In the genomic region with DNA sequence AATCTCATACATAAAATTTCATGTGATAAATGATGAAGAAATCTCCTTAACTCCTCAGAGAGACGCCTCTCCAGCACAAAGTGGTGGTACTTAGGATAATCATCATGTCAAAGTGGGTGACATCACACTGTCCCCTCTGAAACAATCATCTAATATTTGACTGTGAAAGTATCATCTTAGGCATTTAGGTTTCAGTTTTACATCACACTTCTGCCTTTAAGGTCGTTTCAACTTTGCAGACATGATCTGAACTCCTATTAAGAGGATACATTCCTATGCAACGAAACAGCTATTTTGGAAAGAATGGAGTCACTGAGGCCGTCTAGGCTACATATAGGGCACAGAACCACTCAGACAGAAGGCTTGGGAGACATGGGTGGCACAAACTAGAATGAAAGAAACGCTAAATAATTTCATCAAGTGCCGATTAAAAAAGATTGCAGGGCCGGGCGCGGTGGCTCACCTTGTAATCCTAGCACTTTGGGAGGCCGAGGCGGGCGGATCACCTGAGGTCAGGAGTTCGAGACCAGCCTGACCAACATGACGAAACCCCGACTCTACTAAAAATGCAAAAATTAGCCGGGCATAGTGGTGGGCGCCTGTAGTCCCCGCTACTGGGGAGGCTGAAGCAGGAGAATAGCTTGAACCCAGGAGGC, we compare ENCODE assay signal across 8 cellular contexts. TPM values are rescaled to one million over a fixed set of nuclear protein-coding genes. Genes with fewer than 3 reads are reported as not detected.
A peak's percentile ranks its signal among the peaks of the same experiment; 100 is the strongest.
DNase-seq lines count a peak whose midpoint lies in the region; ATAC-seq and TF ChIP-seq lines count a peak whose summit lies in the region.

No MANE protein-coding gene starts in this region.

- H4K20me1 ChIP-seq in IMR-90 (ENCODE audit: insufficient read depth, low read length), result peaks cover 38% of the 10 kb centered on the region

- H3K9me3 Mint-ChIP-seq in stimulated activated memory B cell treated with anti-CD40 and anti-IgM and Interleukin-4, amounts not matched to agents 10 μg/mL and 1 μg/mL and 100 μg/mL, for 72 hours, result no peaks in the 10 kb centered on the region

- H3K27ac ChIP-seq in IMR-90 (ENCODE audit: insufficient read depth, low read length), result peak overlapping the region; percentile 59
- H3K27ac ChIP-seq in dorsolateral prefrontal cortex, result peak overlapping the region in 26 of 59 donors; percentile 16 to 92 (median 85)

- dilution Hi-C loops in IMR-90 (cut with HindIII; ENCODE audit: low sequenced_read_pairs, unreplicated experiment), result no loop called here

- no peak overlapping the region for H2BK5ac ChIP-seq in IMR-90 (ENCODE audit: low read depth, low read length, poor library complexity, severe bottlenecking)

- no peak overlapping the region for H2BK15ac ChIP-seq in IMR-90 (ENCODE audit: low read depth, low read length)

- no peak overlapping the region; the same call in 1 of the 2 replicates for H2AK5ac ChIP-seq in IMR-90 (ENCODE audit: low read depth, low read length)

- H3K36me3 Mint-ChIP-seq in stimulated activated memory B cell treated with anti-CD40 and anti-IgM and Interleukin-4, amounts not matched to agents 10 μg/mL and 1 μg/mL and 100 μg/mL, for 72 hours, result peaks cover 34% of the 10 kb centered on the region

- peak overlapping the region; percentile 44 for H3K4me2 ChIP-seq in IMR-90 (ENCODE audit: low read depth, low read length)

- peak overlapping the region; percentile 35; the same call in 1 of the 2 replicates for H3K23ac ChIP-seq in IMR-90 (ENCODE audit: low read depth, low read length)

- in situ Hi-C loops in IMR-90 (cut with MboI; ENCODE audit: low sequenced_read_pairs) (loop anchor here (25.0 kb wide), 1 partner anchor 808 kb away; a partner anchor contains a TSS), G401 (cut with HindIII; ENCODE audit: low sequenced_read_pairs) (no loop called here)

- H3K9me1 ChIP-seq in IMR-90 (ENCODE audit: insufficient read depth, low read length), result peaks cover 38% of the 10 kb centered on the region

- H2BK120ac ChIP-seq in IMR-90 (ENCODE audit: low read depth, low read length), result peak overlapping the region; percentile 21; the same call in 1 of the 2 replicates

- H4K91ac ChIP-seq in IMR-90 (ENCODE audit: insufficient read depth, low read depth, low read length), result no peak overlapping the region

- H3K27me3 ChIP-seq in IMR-90 (ENCODE audit: control insufficient read depth, insufficient read depth, low read length) (no peaks in the 10 kb centered on the region), dorsolateral prefrontal cortex (no peaks in the 10 kb centered on the region)

- peak overlapping the region in 1 of 2 experiments; percentile 13; a peak in 1 of 4 replicates for H4K8ac ChIP-seq in IMR-90 (ENCODE audit: low read depth in 2 of 2, low read length in 2 of 2)

- DNase-seq in IMR-90 (no peak), dorsolateral prefrontal cortex (no peak), RKO (ENCODE audit: low spot score) (no peak), G401 (ENCODE audit: low spot score) (no peak), NCI-H774 (lab: John Stamatoyannopoulos, UW) (no peak)

- peak; percentile 34 for ATAC-seq in GM21381 (IDR thresholded peaks at IDR 0.05; ENCODE audit: unreplicated experiment)
- ATAC-seq in IMR-90 (ENCODE audit: low read depth), result no peak
- peak; percentile 48 for ATAC-seq in stimulated activated memory B cell treated with anti-CD40 and anti-IgM and Interleukin-4, amounts not matched to agents 10 μg/mL and 1 μg/mL and 100 μg/mL, for 72 hours

- H3K9ac ChIP-seq in IMR-90 (ENCODE audit: low read depth, low read length), result no peak overlapping the region

- TF ChIP-seq RAD21 in IMR-90 (IDR thresholded peaks at IDR 0.05; ENCODE audit: low read length), result no peak

- H3K18ac ChIP-seq in IMR-90 (ENCODE audit: low read depth, low read length), result no peak overlapping the region

- CTCF ChIA-PET in IMR-90 (lab: Yijun Ruan, JAX), result interaction anchor here (1.4 kb wide), 1 partner anchor 38 kb away, joined by 3 read pairs; no protein-coding TSS in a partner anchor

- H3K4me3 Mint-ChIP-seq in stimulated activated memory B cell treated with anti-CD40 and anti-IgM and Interleukin-4, amounts not matched to agents 10 μg/mL and 1 μg/mL and 100 μg/mL, for 72 hours, result peak overlapping the region; percentile 96

- no peak overlapping the region for H3K56ac ChIP-seq in IMR-90 (ENCODE audit: extremely low read depth, insufficient read depth, low read length)

- TF ChIP-seq CTCF in IMR-90 (conservative IDR thresholded peaks at IDR 0.05; ENCODE audit: low read depth, low read length) (no peak), dorsolateral prefrontal cortex (IDR thresholded peaks at IDR 0.05 in 54 of 56, conservative IDR thresholded peaks at IDR 0.05 in 2 of 56; ENCODE audit: low read depth in 1 of 56, partially characterized antibody in 56 of 56) (no peak)

- intact Hi-C loops in IMR-90 (cut with micrococcal nuclease), result loop anchor here (10.0 kb wide), 1 partner anchor 796 kb away; no protein-coding TSS in a partner anchor
- intact Hi-C loops in dorsolateral prefrontal cortex (cut with DNase I), result loop anchor here (5.0 to 10.0 kb wide), 4 partner anchors 38 to 484 kb away; a partner anchor contains a TSS

- H3K27ac Mint-ChIP-seq in stimulated activated memory B cell treated with anti-CD40 and anti-IgM and Interleukin-4, amounts not matched to agents 10 μg/mL and 1 μg/mL and 100 μg/mL, for 72 hours, result peak overlapping the region; percentile 92

- H3K14ac ChIP-seq in IMR-90 (replicated peaks; ENCODE audit: low read depth, low read length), result no peak overlapping the region

- no peak overlapping the region; the same call in 1 of the 2 replicates for H4K5ac ChIP-seq in IMR-90 (ENCODE audit: low read depth, low read length)

- 0 out of 2 replicates have a peak overlapping the region, but pooled peaks have one; percentile 6 for H2BK20ac ChIP-seq in IMR-90 (ENCODE audit: low read depth, low read length)

- WGBS in IMR-90 (ENCODE audit: extremely low coverage in 2 of 2, insufficient read length in 1 of 2), 2 experiments, result 100% methylated on average over 1 of the region's 18 CpGs; no CpG with 5 or more reads in 1 of the 2 experiments

- H3K9me3 ChIP-seq in IMR-90 (ENCODE audit: control insufficient read depth, insufficient read depth, low read length), result no peaks in the 10 kb centered on the region

- no peak for TF ChIP-seq POLR2A in IMR-90 (IDR thresholded peaks at IDR 0.05; ENCODE audit: low read depth, low read length)

- H3K4me1 ChIP-seq in IMR-90 (ENCODE audit: control insufficient read depth, insufficient read depth, low read length), result peaks cover 28% of the 10 kb centered on the region

- TSS peak; percentile 35 for BruUV-seq in IMR-90 (replicated peaks; lab: Mats Ljungman, UMichigan)

- peaks cover 73% of the 10 kb centered on the region for H3K4me1 Mint-ChIP-seq in stimulated activated memory B cell treated with anti-CD40 and anti-IgM and Interleukin-4, amounts not matched to agents 10 μg/mL and 1 μg/mL and 100 μg/mL, for 72 hours

- no peaks in the 10 kb centered on the region for H3K27me3 Mint-ChIP-seq in stimulated activated memory B cell treated with anti-CD40 and anti-IgM and Interleukin-4, amounts not matched to agents 10 μg/mL and 1 μg/mL and 100 μg/mL, for 72 hours

- POLR2A ChIA-PET in IMR-90 (lab: Charles Lee; ENCODE audit: unreplicated experiment), result no interaction called here

- H3K79me1 ChIP-seq in IMR-90 (ENCODE audit: low read depth in 1 of 2, low read length in 2 of 2), result peaks cover 15 to 66% of the 10 kb centered on the region in 2 experiments; a peak in 3 of 4 replicates

- H2AFZ ChIP-seq in IMR-90 (replicated peaks; ENCODE audit: low read length, poor library complexity), result no peak overlapping the region

- H3K4me3 ChIP-seq in GM08714 (ENCODE audit: low read length) (peak overlapping the region; percentile 90), IMR-90 (ENCODE audit: insufficient read depth, low read depth, low read length) (no peak overlapping the region), dorsolateral prefrontal cortex (peak overlapping the region in 39 of 59 donors; percentile 2 to 95 (median 88))

- no peak overlapping the region for H2AK9ac ChIP-seq in IMR-90 (replicated peaks; ENCODE audit: low read depth, low read length, poor library complexity)

- H3K36me3 ChIP-seq in IMR-90 (ENCODE audit: control insufficient read depth, insufficient read depth, low read length), result no peaks in the 10 kb centered on the region

- peak overlapping the region; percentile 27; the same call in 1 of the 2 replicates for H3K4ac ChIP-seq in IMR-90 (ENCODE audit: low read depth, low read length)

TF ChIP-seq in IMR-90, 13 proteins besides CTCF, POLR2A, EP300 and RAD21:
- TF ChIP-seq NFE2L2 (IDR thresholded peaks at IDR 0.05; ENCODE audit: low read depth, low read length) (no peak), RFX5 (IDR thresholded peaks at IDR 0.05; ENCODE audit: low read depth, low read length) (no peak)
- TF ChIP-seq, protein P1, sequence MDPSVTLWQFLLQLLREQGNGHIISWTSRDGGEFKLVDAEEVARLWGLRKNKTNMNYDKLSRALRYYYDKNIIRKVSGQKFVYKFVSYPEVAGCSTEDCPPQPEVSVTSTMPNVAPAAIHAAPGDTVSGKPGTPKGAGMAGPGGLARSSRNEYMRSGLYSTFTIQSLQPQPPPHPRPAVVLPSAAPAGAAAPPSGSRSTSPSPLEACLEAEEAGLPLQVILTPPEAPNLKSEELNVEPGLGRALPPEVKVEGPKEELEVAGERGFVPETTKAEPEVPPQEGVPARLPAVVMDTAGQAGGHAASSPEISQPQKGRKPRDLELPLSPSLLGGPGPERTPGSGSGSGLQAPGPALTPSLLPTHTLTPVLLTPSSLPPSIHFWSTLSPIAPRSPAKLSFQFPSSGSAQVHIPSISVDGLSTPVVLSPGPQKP (IDR thresholded peaks at IDR 0.05; ENCODE audit: borderline replicate concordance, low read depth, low read length), result no peak
TF ChIP-seq in IMR-90: peak in this region for 0.

RNA-seq across cellular contexts. Expression of a gene that starts 2.0 kb away (rescaled TPM):
- 94.5 and 94.7 TPM in 2 replicates for total RNA-seq in IMR-90 (2012; rRNA removed)
- 54.5 and 60.2 TPM in 2 replicates for polyA plus RNA-seq in IMR-90 (2012; rRNA removed)
- polyA plus RNA-seq in IMR-90 (2012; cell fraction: cytosol; rRNA removed), result 39.0 and 52.2 TPM in 2 replicates
- 26.0 and 27.4 TPM in 2 replicates for polyA plus RNA-seq in IMR-90 (2012; cell fraction: nucleus; rRNA removed; ENCODE audit: low replicate concordance)
- total RNA-seq in dorsolateral prefrontal cortex, result 10 to 100 TPM; 43.2 to 95.6 (median 64.3) TPM
- total RNA-seq in G401 (2014; rRNA removed; shearing (Covaris generic)), result 27.7 and 38.2 TPM in 2 replicates
